6 cellular contexts compared by ENCODE assay signal in the genomic region with DNA sequence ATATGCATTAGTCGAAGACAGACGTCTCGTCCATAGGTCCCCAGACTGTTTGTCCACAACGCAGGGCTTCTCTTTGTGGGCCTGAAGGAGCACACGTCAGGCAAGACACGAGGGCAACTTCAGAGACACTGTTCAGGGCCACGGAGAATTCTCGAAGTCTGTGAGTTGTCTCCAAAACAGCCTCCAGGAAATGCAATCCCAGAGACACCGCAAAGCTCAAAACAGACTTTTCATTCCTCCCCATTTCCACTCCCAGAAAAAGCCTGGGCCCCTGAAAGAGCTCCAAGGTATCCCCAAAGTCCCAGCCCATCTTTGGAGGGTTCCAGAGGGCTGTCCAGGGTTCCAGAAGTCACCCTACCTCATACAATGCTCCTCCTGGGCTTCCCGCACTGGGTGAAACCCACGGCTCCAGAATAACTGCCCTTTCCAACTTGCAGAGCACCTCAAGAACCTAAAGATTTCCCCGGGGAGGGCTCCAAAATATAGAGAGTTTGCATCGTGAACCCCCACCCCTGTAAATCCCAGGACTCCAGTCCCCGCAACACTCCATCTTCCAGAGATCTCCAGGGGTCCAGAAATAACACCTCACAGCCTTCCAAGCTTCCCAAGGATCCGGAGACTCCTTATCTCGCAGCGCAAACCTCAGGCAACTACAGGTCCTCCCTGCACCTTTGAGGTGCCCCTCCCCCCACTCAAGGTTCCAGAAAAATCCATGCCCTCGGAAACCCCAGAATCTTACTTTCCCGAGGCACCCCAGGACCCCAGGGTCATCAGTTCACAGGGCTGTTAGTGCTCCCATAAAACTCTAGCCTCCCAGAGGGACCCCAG. TPM values are rescaled to one million over a fixed set of nuclear protein-coding genes. Genes with fewer than 3 reads are reported as not detected.
DNase-seq lines count a peak whose midpoint lies in the region; ATAC-seq and TF ChIP-seq lines count a peak whose summit lies in the region.

No MANE protein-coding gene starts in this region.

- no peaks in the 10 kb centered on the region for H3K27me3 Mint-ChIP-seq in Caco-2 (ENCODE audit: insufficient read depth, unreplicated experiment)

- no peak for TF ChIP-seq EP300 in transverse colon (IDR thresholded peaks at IDR 0.05; ENCODE audit: low read depth)

- intact Hi-C loops in Caco-2 (cut with micrococcal nuclease; ENCODE audit: unreplicated experiment) (loop anchor here (5.0 kb wide), 2 partner anchors 122 to 327 kb away; a partner anchor contains a TSS), Panc1 (cut with micrococcal nuclease; ENCODE audit: unreplicated experiment) (no loop called here), transverse colon (cut with DNase I; ENCODE audit: low total_unique reads) (loop anchor here (10.0 kb wide), 2 partner anchors 60 to 90 kb away; a partner anchor contains a TSS)

- POLR2A ChIA-PET in Caco-2 (lab: Charles Lee): interaction anchor here (0.9 to 2.2 kb wide), 16 partner anchors 10 to 676 kb away, joined by 3 to 16 read pairs (median 5); a partner anchor contains a TSS
- POLR2A ChIA-PET in Panc1 (lab: Charles Lee): no interaction called here

- peak overlapping the region; percentile 96 for H3K4me3 Mint-ChIP-seq in Caco-2 (ENCODE audit: unreplicated experiment)

- no peaks in the 10 kb centered on the region for H3K27me3 ChIP-seq in Caco-2 (replicated peaks; ENCODE audit: control insufficient read depth, insufficient read depth, low read length)
- no peaks in the 10 kb centered on the region for H3K27me3 ChIP-seq in Panc1 (ENCODE audit: control insufficient read depth, insufficient read depth, low read length)
- no peaks in the 10 kb centered on the region for H3K27me3 ChIP-seq in iPS DF 6.9 (ENCODE audit: control insufficient read depth, insufficient read depth, low read length)
- H3K27me3 ChIP-seq in transverse colon: no peaks in the 10 kb centered on the region

- peaks cover 33% of the 10 kb centered on the region for H3K4me1 ChIP-seq in Caco-2
- H3K4me1 ChIP-seq in Panc1 (ENCODE audit: control insufficient read depth, insufficient read depth, low read length): peaks cover 38% of the 10 kb centered on the region
- peaks cover 6% of the 10 kb centered on the region; the same call in 1 of the 2 replicates for H3K4me1 ChIP-seq in iPS DF 6.9 (ENCODE audit: control insufficient read depth, insufficient read depth, low read length)
- H3K4me1 ChIP-seq in transverse colon: peaks cover 37 to 72% (median 63%) of the 10 kb centered on the region in 4 donors

- peaks cover 88% of the 10 kb centered on the region for H3K36me3 Mint-ChIP-seq in Caco-2 (ENCODE audit: insufficient read depth, unreplicated experiment)

- H3K27ac Mint-ChIP-seq in Caco-2 (ENCODE audit: unreplicated experiment): peak overlapping the region; percentile 96

- no peak for TF ChIP-seq POLR2A in transverse colon (IDR thresholded peaks at IDR 0.05)

- no peak for ATAC-seq in Panc1
- no peak for ATAC-seq in omental fat pad (ENCODE audit: low FRiP score)
- ATAC-seq in HG03354 (IDR thresholded peaks at IDR 0.05; ENCODE audit: poor library complexity, severe bottlenecking, unreplicated experiment): no peak

- H3K4me1 Mint-ChIP-seq in Caco-2 (ENCODE audit: low read depth, unreplicated experiment): peaks cover 40% of the 10 kb centered on the region

- DNase-seq in Caco-2: peak; percentile 87 to 90
- DNase-seq in Panc1 (ENCODE audit: low read depth, low spot score): no peak
- no peak for DNase-seq in iPS DF 6.9 (ENCODE audit: low read depth, low spot score)
- peak; percentile 47 for DNase-seq in transverse colon
- DNase-seq in omental fat pad (ENCODE audit: low spot score): no peak

- H3K36me3 ChIP-seq in Caco-2 (ENCODE audit: control insufficient read depth, insufficient read depth, low read length) (peaks cover 11% of the 10 kb centered on the region), Panc1 (ENCODE audit: control insufficient read depth, insufficient read depth, low read length) (peaks cover 2% of the 10 kb centered on the region), iPS DF 6.9 (ENCODE audit: control insufficient read depth, insufficient read depth, low read length) (peaks cover 23% of the 10 kb centered on the region), transverse colon (peaks cover 0 to 10% (median 3%) of the 10 kb centered on the region in 4 donors)

- BruUV-seq in Caco-2 (replicated peaks; lab: Mats Ljungman, UMichigan) (TSS peak; percentile 87), Panc1 (replicated peaks; lab: Mats Ljungman, UMichigan) (TSS peak; percentile 72)

- in situ Hi-C loops in Panc1 (cut with HindIII; ENCODE audit: low pct_unique_long_range_greater_than_20kb, low sequenced_read_pairs) (no loop called here), transverse colon (cut with MboI; ENCODE audit: low pct_ligation_motif_present in 1 of 4, low pct_unique_long_range_greater_than_20kb in 1 of 4, low sequenced_read_pairs in 3 of 4) (loop anchor here in 1 of 4 donors (25.0 kb wide), 1 partner anchor 102 kb away; a partner anchor contains a TSS)

- H3K4me3 ChIP-seq in Caco-2 (ENCODE audit: low read depth, low read length) (peak overlapping the region; percentile 95), Panc1 (ENCODE audit: low read depth in 2 of 2, low read length in 2 of 2) (peak overlapping the region; percentile 25 to 39), iPS DF 6.9 (ENCODE audit: low read length) (peak overlapping the region; percentile 30; the same call in 1 of the 2 replicates), transverse colon (peak overlapping the region; percentile 28 to 99 (median 84))

- H3K27ac ChIP-seq in Panc1 (ENCODE audit: low read length) (peak overlapping the region; percentile 97), iPS DF 6.9 (ENCODE audit: low read length) (peak overlapping the region; percentile 7), transverse colon (peak overlapping the region; percentile 94 to 97 (median 96))

- TF ChIP-seq CTCF in Caco-2 (IDR thresholded peaks at IDR 0.05; ENCODE audit: insufficient read depth in 1 of 2, low read depth in 1 of 2, low read length in 1 of 2, severe bottlenecking in 1 of 2, unreplicated experiment in 1 of 2): no peak
- no peak for TF ChIP-seq CTCF in Panc1 (IDR thresholded peaks at IDR 0.05)
- TF ChIP-seq CTCF in transverse colon (IDR thresholded peaks at IDR 0.05): no peak
- no peak for TF ChIP-seq CTCF in omental fat pad (IDR thresholded peaks at IDR 0.05)

- 0 out of 2 replicates have a peak, but pooled peaks cover 3% of the 10 kb centered on the region for H3K9me3 ChIP-seq in Caco-2
- H3K9me3 ChIP-seq in Panc1 (ENCODE audit: control insufficient read depth, insufficient read depth, low read depth, low read length): no peaks in the 10 kb centered on the region
- no peaks in the 10 kb centered on the region for H3K9me3 ChIP-seq in iPS DF 6.9 (ENCODE audit: control insufficient read depth, insufficient read depth, low read length)
- no peaks in the 10 kb centered on the region for H3K9me3 ChIP-seq in transverse colon

- CTCF ChIA-PET in Caco-2 (lab: Charles Lee) (interaction anchor here (0.9 to 1.5 kb wide), 6 partner anchors 29 to 169 kb away, joined by 3 to 16 read pairs (median 4); a partner anchor contains a TSS), Panc1 (lab: Charles Lee) (interaction anchor here (0.6 kb wide), 1 partner anchor 29 kb away, joined by 3 read pairs; a partner anchor contains a TSS)

- WGBS in iPS DF 6.9 (ENCODE audit: insufficient coverage, insufficient read length): no CpG with 5 or more reads among the region's 19 CpGs
- WGBS in transverse colon (ENCODE audit: low coverage in 1 of 2), 2 donors: 0 to 12% methylated on average over 7 to 15 of the region's 19 CpGs

- no peaks in the 10 kb centered on the region for H3K9me3 Mint-ChIP-seq in Caco-2 (ENCODE audit: unreplicated experiment)

RNA-seq across cellular contexts. Expression of a gene that starts 0.7 kb away (rescaled TPM):
- total RNA-seq in Caco-2 (2022): 2,542 and 2,963 TPM in 2 replicates
- total RNA-seq in Panc1 (2021; ENCODE audit: unreplicated experiment): 1,332 TPM
- 1,550 TPM for polyA plus RNA-seq in Panc1 (2012; ENCODE audit: insufficient read length)
- 1,000 to 10,000 TPM; 3,057 to 3,935 (median 3,837) TPM for total RNA-seq in transverse colon
- 1,000 to 10,000 TPM; 6,104 to 9,580 (median 8,850) TPM for total RNA-seq in omental fat pad

RNA-seq across cellular contexts. Expression of a gene that starts 9.7 kb away (rescaled TPM):
- total RNA-seq in Caco-2 (2022) (107 and 110 TPM in 2 replicates), Panc1 (2021; ENCODE audit: unreplicated experiment) (100 TPM), transverse colon (100 to 1,000 TPM in 2 of 4 donors, 10 to 100 TPM in 2; 74.5 to 152 (median 112) TPM), omental fat pad (10 to 100 TPM; 26.4 to 64.2 (median 37.3) TPM)
- polyA plus RNA-seq in Panc1 (2012; ENCODE audit: insufficient read length): 133 TPM

RNA-seq across cellular contexts. Expression of a gene that starts 28.7 kb away (rescaled TPM):
- total RNA-seq in Caco-2 (2022) (62.7 and 65.3 TPM in 2 replicates), Panc1 (2021; ENCODE audit: unreplicated experiment) (20.2 TPM), transverse colon (100 to 1,000 TPM in 1 of 4 donors, 10 to 100 TPM in 3; 31.8 to 107 (median 40.9) TPM), omental fat pad (10 to 100 TPM; 34.3 to 41.0 (median 38.8) TPM)
- polyA plus RNA-seq in Panc1 (2012; ENCODE audit: insufficient read length): 31.7 TPM

RNA-seq across cellular contexts. Expression of a gene that starts 29.3 kb away (rescaled TPM):
- 165 and 172 TPM in 2 replicates for total RNA-seq in Caco-2 (2022)
- total RNA-seq in Panc1 (2021; ENCODE audit: unreplicated experiment): 170 TPM
- 236 TPM for polyA plus RNA-seq in Panc1 (2012; ENCODE audit: insufficient read length)
- total RNA-seq in transverse colon: 10 to 100 TPM; 48.6 to 66.9 (median 59.4) TPM
- 10 to 100 TPM; 66.3 to 83.9 (median 72.4) TPM for total RNA-seq in omental fat pad

RNA-seq across cellular contexts. Expression of a gene that starts 30.9 kb away (rescaled TPM):
- 2.6 and 3.3 TPM in 2 replicates for total RNA-seq in Caco-2 (2022)
- 0.85 TPM for total RNA-seq in Panc1 (2021; ENCODE audit: unreplicated experiment)
- polyA plus RNA-seq in Panc1 (2012; ENCODE audit: insufficient read length): 0.58 TPM
- total RNA-seq in transverse colon: 1 to 10 TPM in 2 of 4 donors, not detected in 2; 3.4 to 4.9 TPM
- not detected for total RNA-seq in omental fat pad

Comparison
In these comparisons a context has a peak if more than half of its experiments do, and no peak if none do; other contexts are left out.
1. DNase-seq: peak in Caco-2 (2 of 2) and transverse colon (single experiment); none in Panc1 (single experiment), iPS DF 6.9 (single experiment) and omental fat pad (single experiment).
2. H3K4me3 ChIP-seq: peak in every context shown above with its lines; median percentile 95 in Caco-2; 84 in transverse colon; 32 in Panc1; 30 in iPS DF 6.9.
3. H3K27ac ChIP-seq: peak in every context shown above with its lines; median percentile 97 in Panc1; 96 in transverse colon; 7 in iPS DF 6.9.